Comparison of ENCODE assay signal across 1 cellular context in genomic region chr1:154964359-154964758, GRCh38.
TF ChIP-seq lines count a peak whose summit lies in the region.

No MANE protein-coding gene starts in this region.

TF ChIP-seq in IMR-90, 13 proteins besides CTCF, POLR2A, EP300 and RAD21:
- peak; percentile 60 for TF ChIP-seq CEBPB (IDR thresholded peaks at IDR 0.05; ENCODE audit: low read depth, low read length)
- no peak for TF ChIP-seq ELK1 (IDR thresholded peaks at IDR 0.05; ENCODE audit: borderline replicate concordance, low read depth, low read length)
